In the genomic region with DNA sequence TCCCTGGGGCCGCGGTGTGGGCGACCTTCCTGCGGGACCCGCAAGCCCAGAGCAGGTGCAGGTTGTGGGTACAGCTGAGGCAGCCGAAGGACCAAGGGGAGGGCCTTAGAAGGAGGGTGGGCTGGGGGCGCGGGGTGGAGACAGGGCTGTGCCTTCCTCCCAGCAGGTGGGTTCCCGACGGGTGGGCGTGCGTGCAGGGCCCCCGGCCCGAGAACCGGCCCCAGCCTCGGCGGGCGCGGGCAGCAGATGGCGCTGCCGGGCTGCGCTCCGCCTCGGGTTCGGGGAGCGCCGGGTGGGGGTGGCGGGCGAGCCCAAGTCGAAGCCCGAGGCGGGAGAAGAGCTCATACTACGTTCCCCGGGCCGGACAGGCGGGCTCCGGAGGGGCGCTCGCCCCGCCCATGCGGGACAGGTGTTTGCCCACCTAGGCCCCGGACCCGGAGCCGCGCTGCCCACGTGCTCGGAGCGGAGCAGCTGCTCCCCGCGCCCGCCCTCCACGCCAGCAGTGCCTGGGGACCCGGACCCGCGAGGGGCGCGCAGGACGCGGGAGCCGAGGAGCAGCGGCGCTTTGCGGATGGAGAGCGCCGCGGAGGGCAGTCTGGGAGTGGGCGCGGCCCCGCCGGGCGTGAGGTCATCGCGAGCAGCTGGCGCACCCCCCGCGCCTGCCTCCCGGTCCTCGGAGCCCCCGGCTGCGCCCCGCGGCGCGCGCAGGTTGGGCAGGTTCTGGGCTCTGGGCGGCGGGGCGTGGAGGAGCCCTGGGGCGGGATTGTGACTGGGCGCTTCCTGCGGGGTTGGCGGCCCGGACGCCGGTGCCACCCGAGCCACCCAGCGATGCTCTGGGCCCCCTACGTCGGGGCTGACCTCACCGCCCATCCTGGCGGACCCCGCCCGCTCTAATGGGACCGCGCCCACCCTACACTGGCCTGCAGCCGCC, we compare ENCODE assay signal across 1 cellular context.
TF ChIP-seq lines count a peak whose summit lies in the region.

No MANE protein-coding gene starts in this region.

TF ChIP-seq in liver, 16 proteins besides CTCF, POLR2A, EP300 and RAD21 (continued from another document):
- TF ChIP-seq, protein P1, sequence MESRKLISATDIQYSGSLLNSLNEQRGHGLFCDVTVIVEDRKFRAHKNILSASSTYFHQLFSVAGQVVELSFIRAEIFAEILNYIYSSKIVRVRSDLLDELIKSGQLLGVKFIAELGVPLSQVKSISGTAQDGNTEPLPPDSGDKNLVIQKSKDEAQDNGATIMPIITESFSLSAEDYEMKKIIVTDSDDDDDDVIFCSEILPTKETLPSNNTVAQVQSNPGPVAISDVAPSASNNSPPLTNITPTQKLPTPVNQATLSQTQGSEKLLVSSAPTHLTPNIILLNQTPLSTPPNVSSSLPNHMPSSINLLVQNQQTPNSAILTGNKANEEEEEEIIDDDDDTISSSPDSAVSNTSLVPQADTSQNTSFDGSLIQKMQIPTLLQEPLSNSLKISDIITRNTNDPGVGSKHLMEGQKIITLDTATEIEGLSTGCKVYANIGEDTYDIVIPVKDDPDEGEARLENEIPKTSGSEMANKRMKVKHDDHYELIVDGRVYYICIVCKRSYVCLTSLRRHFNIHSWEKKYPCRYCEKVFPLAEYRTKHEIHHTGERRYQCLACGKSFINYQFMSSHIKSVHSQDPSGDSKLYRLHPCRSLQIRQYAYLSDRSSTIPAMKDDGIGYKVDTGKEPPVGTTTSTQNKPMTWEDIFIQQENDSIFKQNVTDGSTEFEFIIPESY (IDR thresholded peaks at IDR 0.05), result no peak
- TF ChIP-seq FOXA1 (IDR thresholded peaks at IDR 0.05) (no peak), SP1 (IDR thresholded peaks at IDR 0.05) (no peak), FOXA2 (IDR thresholded peaks at IDR 0.05) (no peak), RXRA (IDR thresholded peaks at IDR 0.05) (no peak), JUND (IDR thresholded peaks at IDR 0.05) (no peak), NR2F2 (IDR thresholded peaks at IDR 0.05) (no peak), EGR1 (IDR thresholded peaks at IDR 0.05; ENCODE audit: low read depth in 2 of 2) (no peak)
- TF ChIP-seq, protein P2, sequence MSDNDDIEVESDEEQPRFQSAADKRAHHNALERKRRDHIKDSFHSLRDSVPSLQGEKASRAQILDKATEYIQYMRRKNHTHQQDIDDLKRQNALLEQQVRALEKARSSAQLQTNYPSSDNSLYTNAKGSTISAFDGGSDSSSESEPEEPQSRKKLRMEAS (IDR thresholded peaks at IDR 0.05), result no peak
TF ChIP-seq in liver: peak in this region for 0.
